ENCODE assay signal across 8 cellular contexts in the genomic region with DNA sequence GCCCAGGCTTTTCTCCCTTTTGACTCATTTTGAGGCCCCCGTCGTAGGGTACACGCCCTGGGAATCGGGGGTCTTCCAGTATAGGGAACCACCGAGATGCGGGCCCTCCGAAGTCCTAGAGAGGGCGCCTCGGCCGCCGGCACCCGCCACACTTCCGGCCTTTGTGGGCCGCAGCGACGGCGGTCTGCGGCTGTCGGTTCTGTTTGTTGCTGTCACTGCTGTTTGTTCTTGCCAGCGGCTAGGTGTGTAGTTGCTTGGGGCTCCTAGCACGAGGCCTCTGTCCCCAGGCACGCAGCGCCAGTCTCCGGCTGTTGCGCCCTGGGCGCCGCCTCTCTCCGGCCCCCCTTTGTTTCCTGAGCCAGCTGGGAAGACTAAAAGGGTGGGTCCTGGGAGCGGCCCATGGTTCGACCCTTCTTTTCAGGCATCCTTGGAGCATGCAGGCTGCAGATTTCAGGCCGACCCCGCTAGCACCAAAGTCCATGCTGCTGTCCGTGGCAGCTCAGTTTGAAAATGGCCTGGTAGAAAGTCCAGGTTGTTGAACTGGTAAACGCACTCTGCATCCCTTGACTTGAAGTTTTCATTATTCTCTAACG. TPM values are rescaled to one million over a fixed set of nuclear protein-coding genes. Genes with fewer than 3 reads are reported as not detected.
DNase-seq lines count a peak whose midpoint lies in the region; ATAC-seq and TF ChIP-seq lines count a peak whose summit lies in the region.

No MANE protein-coding gene starts in this region.

- H3K4me3 ChIP-seq in Karpas-422 (ENCODE audit: low read length) (peak overlapping the region; percentile 72), epithelial cell of esophagus (ENCODE audit: low read length) (peak overlapping the region; percentile 17), stomach (peak overlapping the region; percentile 37 to 50 (median 50))

- POLR2A ChIA-PET in naive thymus-derived CD8-positive, alpha-beta T cell (lab: Charles Lee), result interaction anchor here (1.0 to 3.3 kb wide), 10 partner anchors 17 to 498 kb away, joined by 3 to 23 read pairs (median 6); a partner anchor contains a TSS

- peak overlapping the region; percentile 76 to 89 (median 82) for H3K4me3 Mint-ChIP-seq in naive thymus-derived CD8-positive, alpha-beta T cell

- no peak for TF ChIP-seq CTCF in epithelial cell of esophagus (IDR thresholded peaks at IDR 0.05; ENCODE audit: insufficient read depth, low read depth, low read length, missing control alignments)
- TF ChIP-seq CTCF in stomach (IDR thresholded peaks at IDR 0.05), result peak in 3 of 7 experiments; percentile 17 to 44 (median 40)

- H4K20me1 ChIP-seq in Karpas-422 (ENCODE audit: insufficient read depth, low read depth, low read length), result no peaks in the 10 kb centered on the region

- H3K9ac ChIP-seq in Karpas-422 (ENCODE audit: low read length), result peak overlapping the region; percentile 76

- peaks cover 9 to 17% (median 14%) of the 10 kb centered on the region in 4 donors for H3K4me1 Mint-ChIP-seq in naive thymus-derived CD8-positive, alpha-beta T cell

- H3K27ac ChIP-seq in Karpas-422 (ENCODE audit: low read length), result no peak overlapping the region
- H3K27ac ChIP-seq in stomach, result peak overlapping the region; percentile 75 to 89 (median 84)

- no peak for TF ChIP-seq POLR2A in stomach (IDR thresholded peaks at IDR 0.05)

- peak; percentile 98 for ATAC-seq in naive thymus-derived CD8-positive, alpha-beta T cell

- peak overlapping the region; percentile 72; the same call in 1 of the 2 replicates for H2AFZ ChIP-seq in Karpas-422 (ENCODE audit: low read length)

- H3K4me1 ChIP-seq in Karpas-422 (ENCODE audit: low read length), result peaks cover 8% of the 10 kb centered on the region; the same call in 1 of the 2 replicates
- H3K4me1 ChIP-seq in stomach, result peaks cover 8 to 55% (median 47%) of the 10 kb centered on the region in 4 donors

- H3K9me3 ChIP-seq in Karpas-422 (ENCODE audit: low read length) (no peaks in the 10 kb centered on the region), stomach (no peaks in the 10 kb centered on the region)

- DNase-seq in ELF-1 (ENCODE audit: low read depth, low spot score) (peak; percentile 81), Karpas-422 (peak; percentile 61), epithelial cell of esophagus (ENCODE audit: low read depth) (peak; percentile 20), stomach (peak; percentile 79), HPDE6-E6E7 (ENCODE audit: extremely low spot score) (no peak), NCI-H2081 (lab: John Stamatoyannopoulos, UW) (no peak)
- peak; percentile 21 for DNase-seq in activated CD8-positive, alpha-beta memory T cell treated with anti-CD3 and anti-CD28 coated beads, Interleukin-2, amount 50 U/mL, for 24 hours (ENCODE audit: extremely low read depth)
- peak; percentile 58 to 87 (median 76) for DNase-seq in naive thymus-derived CD8-positive, alpha-beta T cell

- no peaks in the 10 kb centered on the region for H3K27me3 ChIP-seq in Karpas-422 (ENCODE audit: low read length)
- no peaks in the 10 kb centered on the region for H3K27me3 ChIP-seq in stomach

- peak overlapping the region; percentile 72 for H3K4me2 ChIP-seq in Karpas-422 (ENCODE audit: low read depth, low read length, poor library complexity, severe bottlenecking)

- WGBS in stomach, 5 donors, result 3 to 6% (median 4%) methylated on average over 27 to 35 of the region's 35 CpGs

- H3K36me3 ChIP-seq in Karpas-422 (ENCODE audit: insufficient read depth, low read length), result no peaks in the 10 kb centered on the region
- no peaks in the 10 kb centered on the region for H3K36me3 ChIP-seq in stomach

- H3K79me2 ChIP-seq in Karpas-422 (ENCODE audit: low read length), result no peaks in the 10 kb centered on the region

- no peaks in the 10 kb centered on the region for H3K9me3 Mint-ChIP-seq in naive thymus-derived CD8-positive, alpha-beta T cell

- peak overlapping the region; percentile 84 to 99 (median 94) for H3K27ac Mint-ChIP-seq in naive thymus-derived CD8-positive, alpha-beta T cell

- H3K36me3 Mint-ChIP-seq in naive thymus-derived CD8-positive, alpha-beta T cell, result no peaks in the 10 kb centered on the region

- H3K9me2 ChIP-seq in Karpas-422 (replicated peaks; ENCODE audit: insufficient read depth, low read length), result no peaks in the 10 kb centered on the region

- TF ChIP-seq EP300 in stomach (IDR thresholded peaks at IDR 0.05), result no peak

- intact Hi-C loops in stomach (cut with DNase I; ENCODE audit: low total_unique reads), result loop anchor here (10.0 kb wide), 1 partner anchor 57 kb away; no protein-coding TSS in a partner anchor

- peaks cover 0 to 2% (median 0%) of the 10 kb centered on the region in 5 donors for H3K27me3 Mint-ChIP-seq in naive thymus-derived CD8-positive, alpha-beta T cell

RNA-seq across cellular contexts. Expression of a gene that starts 17.8 kb away (rescaled TPM):
- 21.3 and 22.1 TPM in 2 replicates for total RNA-seq in Karpas-422 (2014; rRNA removed; shearing (Covaris generic); ENCODE audit: low replicate concordance)
- total RNA-seq in naive thymus-derived CD8-positive, alpha-beta T cell, result 100 to 1,000 TPM; 104 to 108 TPM
- 10 to 100 TPM; 39.1 to 63.6 (median 47.1) TPM for polyA plus RNA-seq in naive thymus-derived CD8-positive, alpha-beta T cell
- 100 to 1,000 TPM in 1 of 5 donors, 10 to 100 TPM in 4; 49.0 to 153 (median 55.2) TPM for total RNA-seq in stomach
- 10 to 100 TPM in 2 of 3 donors, 1 to 10 TPM in 1; 9.5 to 13.6 (median 10.0) TPM for polyA plus RNA-seq in stomach

RNA-seq across cellular contexts. Expression of a gene that starts 21.8 kb away (rescaled TPM):
- total RNA-seq in Karpas-422 (2014; rRNA removed; shearing (Covaris generic); ENCODE audit: low replicate concordance), result 1.0 and 2.0 TPM in 2 replicates
- not detected for total RNA-seq in naive thymus-derived CD8-positive, alpha-beta T cell
- polyA plus RNA-seq in naive thymus-derived CD8-positive, alpha-beta T cell, result not detected
- 10 to 100 TPM in 2 of 5 donors, 1 to 10 TPM in 2, not detected in 1; 6.8 to 92.3 (median 32.7) TPM for total RNA-seq in stomach
- 100 to 1,000 TPM; 235 to 461 (median 422) TPM for polyA plus RNA-seq in stomach

RNA-seq across cellular contexts. Expression of a gene that starts 51.9 kb away (rescaled TPM):
- 6.1 and 16.6 TPM in 2 replicates for total RNA-seq in Karpas-422 (2014; rRNA removed; shearing (Covaris generic); ENCODE audit: low replicate concordance)
- 10 to 100 TPM in 1 of 2 experiments, 1 to 10 TPM in 1; 8.3 to 10.5 TPM for total RNA-seq in naive thymus-derived CD8-positive, alpha-beta T cell
- polyA plus RNA-seq in naive thymus-derived CD8-positive, alpha-beta T cell, result 10 to 100 TPM in 1 of 3 donors, 1 to 10 TPM in 2; 5.2 to 11.2 (median 8.2) TPM
- total RNA-seq in stomach, result 10 to 100 TPM in 4 of 5 donors, 1 to 10 TPM in 1; 6.4 to 48.4 (median 14.6) TPM
- polyA plus RNA-seq in stomach, result 1 to 10 TPM; 5.4 to 7.0 (median 6.8) TPM

Comparison
In these comparisons a context has a peak if more than half of its experiments do, and no peak if none do; other contexts are left out.
1. DNase-seq: peak in ELF-1 (single experiment), Karpas-422 (single experiment), activated CD8-positive, alpha-beta memory T cell treated with anti-CD3 and anti-CD28 coated beads, Interleukin-2, amount 50 U/mL, for 24 hours (single experiment), epithelial cell of esophagus (single experiment), naive thymus-derived CD8-positive, alpha-beta T cell (10 of 10) and stomach (single experiment); none in HPDE6-E6E7 (single experiment) and NCI-H2081 (0 of 2).
2. H3K4me3 ChIP-seq: peak in every context shown above with its lines; median percentile 72 in Karpas-422; 50 in stomach; 17 in epithelial cell of esophagus.